In genomic region chr17:65594585-65594940, GRCh38 we compare ENCODE assay signal across 13 cellular contexts. TPM values are rescaled to one million over a fixed set of nuclear protein-coding genes. Genes with fewer than 3 reads are reported as not detected.
A peak's percentile ranks its signal among the peaks of the same experiment; 100 is the strongest.
DNase-seq lines count a peak whose midpoint lies in the region; ATAC-seq, FAIRE-seq and TF ChIP-seq lines count a peak whose summit lies in the region.
"Had no signal": no experiment of that assay in that cellular context is flagged by ENCODE, and none has a peak within 500 bp of the region (broad histone marks: within the 10 kb centered on the region; RNA-seq: fewer than 3 reads in every experiment).

No MANE protein-coding gene starts in this region.

- H3K4me2 ChIP-seq in osteoblast (ENCODE audit: insufficient read depth, low read length): peak overlapping the region; percentile 78

- no peak for TF ChIP-seq CTCF in osteoblast (IDR thresholded peaks at IDR 0.05; ENCODE audit: extremely low read depth, low read depth, low read length)

- no peak for FAIRE-seq in HTR-8/SVneo (lab: Jason Lieb, UNC)
- no peak for FAIRE-seq in GM12891 (lab: Jason Lieb, UNC)
- FAIRE-seq: TTC549 had no signal

- no peaks in the 10 kb centered on the region for H3K79me2 ChIP-seq in osteoblast (ENCODE audit: insufficient read depth, low read length)

- ATAC-seq in HG02840 (IDR thresholded peaks at IDR 0.05; ENCODE audit: low FRiP score, unreplicated experiment): no peak
- ATAC-seq: esophagus mucosa, left colon had no signal

- H4K20me1 ChIP-seq in osteoblast (ENCODE audit: insufficient read depth, low read length): no peaks in the 10 kb centered on the region

- no peaks in the 10 kb centered on the region for H3K36me3 ChIP-seq in MG63
- H3K36me3 ChIP-seq in osteoblast (ENCODE audit: insufficient read depth, low read length): no peaks in the 10 kb centered on the region

- DNase-seq in DMS 273 treated with DMSO at 0.1 percent for 48 hours (lab: John Stamatoyannopoulos, UW) (peak; percentile 31), MG63 (no peak), ecto neural progenitor cell (ENCODE audit: low spot score) (peak; percentile 67), osteoblast (ENCODE audit: insufficient read length, low spot score, missing footprints) (no peak), HTR-8/SVneo (ENCODE audit: insufficient read length, low spot score) (no peak), C1 segment of cervical spinal cord (lab: John Stamatoyannopoulos, UW) (no peak), GM12891 (ENCODE audit: insufficient read length, low spot score) (no peak)
- DNase-seq: left colon, NCI-H187 had no signal

- TF ChIP-seq POLR2A in GM12891 (IDR thresholded peaks at IDR 0.05; ENCODE audit: low read depth, low read length): no peak

- no peaks in the 10 kb centered on the region for H3K4me1 ChIP-seq in osteoblast (ENCODE audit: insufficient read depth, low read length)

- H3K27ac ChIP-seq in osteoblast (ENCODE audit: low read depth, low read length): no peak overlapping the region
- H3K27ac ChIP-seq: HL-60 had no signal

- H3K9me3 ChIP-seq in MG63 (no peaks in the 10 kb centered on the region), osteoblast (ENCODE audit: low read depth, low read length) (no peaks in the 10 kb centered on the region)

- H3K27me3 ChIP-seq in MG63 (no peaks in the 10 kb centered on the region; the same call in 1 of the 2 replicates), osteoblast (ENCODE audit: insufficient read depth, low read length) (peaks cover 3% of the 10 kb centered on the region)

- H3K4me3 ChIP-seq in MG63 (peak overlapping the region; percentile 33; the same call in 1 of the 2 replicates), osteoblast (ENCODE audit: insufficient read depth, low read length) (peak overlapping the region; percentile 51)

- no peak overlapping the region for H2AFZ ChIP-seq in osteoblast (ENCODE audit: low read length)

TF ChIP-seq in GM12891, 5 proteins besides CTCF, POLR2A, EP300 and RAD21:
- TF ChIP-seq TAF1 (IDR thresholded peaks at IDR 0.05; ENCODE audit: low read depth, low read length) (no peak), POLR2AphosphoS5 (IDR thresholded peaks at IDR 0.05; ENCODE audit: low read depth, low read length) (no peak), SPI1 (IDR thresholded peaks at IDR 0.05; ENCODE audit: low read depth, low read length) (no peak), POU2F2 (IDR thresholded peaks at IDR 0.05; ENCODE audit: low read depth, low read length) (no peak), PAX5 (IDR thresholded peaks at IDR 0.05; ENCODE audit: insufficient read depth, low read length, severe bottlenecking) (no peak)

RNA-seq across cellular contexts. Expression of gene AXIN2, which starts 33.1 kb away (rescaled TPM):
- total RNA-seq in MG63 (2014; rRNA removed; shearing (Covaris generic); ENCODE audit: low replicate concordance): 2.6 and 9.0 TPM in 2 replicates
- total RNA-seq in osteoblast: 2.9 and 5.1 TPM in 2 replicates
- 1.0 TPM for polyA plus RNA-seq in GM12891 (2012; ENCODE audit: low read depth, missing spikeins)

Comparison
In these comparisons a context has a peak if more than half of its experiments do, and no peak if none do; other contexts are left out.
1. DNase-seq: peak in DMS 273 treated with DMSO at 0.1 percent for 48 hours (single experiment) and ecto neural progenitor cell (single experiment); none in MG63 (single experiment), osteoblast (single experiment), HTR-8/SVneo (single experiment), C1 segment of cervical spinal cord (0 of 14) and GM12891 (single experiment).